ENCODE assay signal across 11 cellular contexts in genomic region chr9:133214276-133214675, GRCh38. TPM values are rescaled to one million over a fixed set of nuclear protein-coding genes. Genes with fewer than 3 reads are reported as not detected.
"Had no signal": no experiment of that assay in that cellular context is flagged by ENCODE, and none has a peak within 500 bp of the region (broad histone marks: within the 10 kb centered on the region; RNA-seq: fewer than 3 reads in every experiment).

No MANE protein-coding gene starts in this region.

RNA-seq across cellular contexts. Expression of gene OBP2B, which starts 5.2 kb away (rescaled TPM):
- total RNA-seq: activated CD4-positive, alpha-beta T cell treated with anti-CD3 and anti-CD28 coated beads, Interleukin-2, amount 10 ng/mL, durations not matched to agents 24 days and 14 days; activated CD8-positive, alpha-beta T cell treated with anti-CD3 and anti-CD28 coated beads for 36 hours; activated naive CD8-positive, alpha-beta T cell treated with anti-CD3 and anti-CD28 coated beads, Interleukin-2, amount 10 ng/mL, durations not matched to agents 7 days and 5 days; activated T-helper 2 cell treated with anti-CD3 and anti-CD28 coated beads, Interferon-gamma antibody, Interleukin-2, Interleukin-4, amounts not matched to agents 10 μg/mL and 5 μg/mL and 100 μg/mL, durations not matched to agents 14 hours and 24 hours and 36 hours; gastroesophageal sphincter; left lobe of liver; lung; myocyte; vagina had no signal
- polyA plus RNA-seq: heart right ventricle, immature natural killer cell, lung had no signal

RNA-seq across cellular contexts. Expression of gene GBGT1, which starts 50.6 kb away (rescaled TPM):
- polyA plus RNA-seq: immature natural killer cell had no signal
